ENCODE assay signal across 8 cellular contexts in the genomic region with DNA sequence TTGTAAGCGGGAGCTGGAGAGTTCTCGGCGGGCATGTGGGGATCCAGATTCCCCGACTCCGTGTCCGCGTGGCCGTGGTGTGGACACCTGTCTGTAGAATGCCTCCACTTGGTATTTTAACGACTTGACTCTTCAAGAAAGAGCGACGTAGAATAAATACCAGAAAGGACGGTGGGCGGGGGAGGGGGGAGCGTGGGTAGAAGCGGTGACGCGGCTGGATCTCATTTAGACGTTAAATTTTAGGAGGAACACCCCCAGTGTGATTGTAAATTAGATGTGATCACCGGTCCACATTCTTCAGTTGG. TPM values are rescaled to one million over a fixed set of nuclear protein-coding genes. Genes with fewer than 3 reads are reported as not detected.
DNase-seq lines count a peak whose midpoint lies in the region; ATAC-seq and TF ChIP-seq lines count a peak whose summit lies in the region.

No MANE protein-coding gene starts in this region.

- peaks cover 3 to 18% (median 5%) of the 10 kb centered on the region in 4 donors for H3K4me1 ChIP-seq in upper lobe of left lung

- no peaks in the 10 kb centered on the region for H3K36me3 ChIP-seq in upper lobe of left lung

- peak overlapping the region in 3 of 4 donors; percentile 34 to 89 (median 51) for H3K27ac ChIP-seq in upper lobe of left lung

- TF ChIP-seq EP300 in upper lobe of left lung (IDR thresholded peaks at IDR 0.05): no peak

- no peak for TF ChIP-seq POLR2A in upper lobe of left lung (IDR thresholded peaks at IDR 0.05)

- DNase-seq in activated naive CD8-positive, alpha-beta T cell treated with anti-CD3 and anti-CD28 coated beads for 36 hours: no peak
- no peak for DNase-seq in central memory CD8-positive, alpha-beta T cell (ENCODE audit: low spot score in 2 of 2)
- DNase-seq in mesothelial cell of epicardium (ENCODE audit: low spot score in 2 of 2, unreplicated experiment in 2 of 2) (no peak), upper lobe of left lung (no peak), sciatic nerve (ENCODE audit: low spot score) (no peak)

- intact Hi-C loops in sciatic nerve (cut with DNase I): no loop called here

- TF ChIP-seq CTCF in mesothelial cell of epicardium (IDR thresholded peaks at IDR 0.05; ENCODE audit: unreplicated experiment) (no peak), upper lobe of left lung (IDR thresholded peaks at IDR 0.05) (no peak)

- H3K4me3 ChIP-seq in upper lobe of left lung: peak overlapping the region; percentile 22 to 69 (median 65)

- no peaks in the 10 kb centered on the region for H3K9me3 Mint-ChIP-seq in activated naive CD8-positive, alpha-beta T cell (ENCODE audit: low read depth)
- peaks cover 3% of the 10 kb centered on the region for H3K9me3 Mint-ChIP-seq in activated naive CD8-positive, alpha-beta T cell treated with anti-CD3 and anti-CD28 coated beads for 36 hours
- no peaks in the 10 kb centered on the region for H3K9me3 Mint-ChIP-seq in central memory CD8-positive, alpha-beta T cell
- H3K9me3 Mint-ChIP-seq in mesothelial cell of epicardium: no peaks in the 10 kb centered on the region

- H3K27me3 Mint-ChIP-seq in activated naive CD8-positive, alpha-beta T cell: peaks cover 26% of the 10 kb centered on the region
- H3K27me3 Mint-ChIP-seq in activated naive CD8-positive, alpha-beta T cell treated with anti-CD3 and anti-CD28 coated beads for 36 hours: peaks cover 48% of the 10 kb centered on the region
- H3K27me3 Mint-ChIP-seq in central memory CD8-positive, alpha-beta T cell: peaks cover 45% of the 10 kb centered on the region
- no peaks in the 10 kb centered on the region for H3K27me3 Mint-ChIP-seq in mesothelial cell of epicardium (ENCODE audit: low read depth)

- H3K27me3 ChIP-seq in upper lobe of left lung: peaks cover 0 to 17% (median 5%) of the 10 kb centered on the region in 4 donors

- H3K36me3 Mint-ChIP-seq in activated naive CD8-positive, alpha-beta T cell: peaks cover 2% of the 10 kb centered on the region
- H3K36me3 Mint-ChIP-seq in activated naive CD8-positive, alpha-beta T cell treated with anti-CD3 and anti-CD28 coated beads for 36 hours: no peaks in the 10 kb centered on the region
- H3K36me3 Mint-ChIP-seq in central memory CD8-positive, alpha-beta T cell (ENCODE audit: insufficient read depth): peaks cover 2% of the 10 kb centered on the region
- H3K36me3 Mint-ChIP-seq in mesothelial cell of epicardium: peaks cover 1% of the 10 kb centered on the region

- H3K4me1 Mint-ChIP-seq in activated naive CD8-positive, alpha-beta T cell (ENCODE audit: low read depth): peaks cover 3% of the 10 kb centered on the region
- no peaks in the 10 kb centered on the region for H3K4me1 Mint-ChIP-seq in activated naive CD8-positive, alpha-beta T cell treated with anti-CD3 and anti-CD28 coated beads for 36 hours
- H3K4me1 Mint-ChIP-seq in central memory CD8-positive, alpha-beta T cell: no peaks in the 10 kb centered on the region
- H3K4me1 Mint-ChIP-seq in mesothelial cell of epicardium: peaks cover 12% of the 10 kb centered on the region

- no peak overlapping the region for H3K27ac Mint-ChIP-seq in activated naive CD8-positive, alpha-beta T cell
- no peak overlapping the region for H3K27ac Mint-ChIP-seq in activated naive CD8-positive, alpha-beta T cell treated with anti-CD3 and anti-CD28 coated beads for 36 hours
- H3K27ac Mint-ChIP-seq in central memory CD8-positive, alpha-beta T cell (ENCODE audit: low read depth): no peak overlapping the region
- peak overlapping the region; percentile 97 for H3K27ac Mint-ChIP-seq in mesothelial cell of epicardium

- no peak for ATAC-seq in central memory CD8-positive, alpha-beta T cell (replicated peaks; ENCODE audit: extremely low read depth, poor library complexity, severe bottlenecking)
- ATAC-seq in upper lobe of left lung (ENCODE audit: low FRiP score in 2 of 2): peak in 1 of 2 donors; percentile 3
- no peak for ATAC-seq in HG02642 (IDR thresholded peaks at IDR 0.05; ENCODE audit: poor library complexity, unreplicated experiment)
- no peak for ATAC-seq in sciatic nerve
- ATAC-seq in HG03097 (IDR thresholded peaks at IDR 0.05; ENCODE audit: low FRiP score, unreplicated experiment): no peak

- H3K4me3 Mint-ChIP-seq in activated naive CD8-positive, alpha-beta T cell: peak overlapping the region; percentile 82
- no peak overlapping the region for H3K4me3 Mint-ChIP-seq in activated naive CD8-positive, alpha-beta T cell treated with anti-CD3 and anti-CD28 coated beads for 36 hours
- peak overlapping the region; percentile 75 for H3K4me3 Mint-ChIP-seq in central memory CD8-positive, alpha-beta T cell
- H3K4me3 Mint-ChIP-seq in mesothelial cell of epicardium: peak overlapping the region; percentile 81

- 9 to 20% methylated on average over 14 to 19 of the region's 19 CpGs for WGBS in upper lobe of left lung, 2 donors

- H3K9me3 ChIP-seq in upper lobe of left lung: no peaks in the 10 kb centered on the region

RNA-seq across cellular contexts. Expression of gene PYGO1, which starts 0.6 kb away (rescaled TPM):
- not detected for total RNA-seq in activated naive CD8-positive, alpha-beta T cell treated with anti-CD3 and anti-CD28 coated beads for 36 hours
- total RNA-seq in mesothelial cell of epicardium: 29.6 to 34.1 TPM (median 30.6 TPM) in 3 replicates
- 10 to 100 TPM in 1 of 6 donors, 1 to 10 TPM in 5; 1.8 to 11.5 (median 7.5) TPM for total RNA-seq in upper lobe of left lung
- total RNA-seq in sciatic nerve: 15.1 TPM
